Comparison of ENCODE assay signal across 1 cellular context in the genomic region with DNA sequence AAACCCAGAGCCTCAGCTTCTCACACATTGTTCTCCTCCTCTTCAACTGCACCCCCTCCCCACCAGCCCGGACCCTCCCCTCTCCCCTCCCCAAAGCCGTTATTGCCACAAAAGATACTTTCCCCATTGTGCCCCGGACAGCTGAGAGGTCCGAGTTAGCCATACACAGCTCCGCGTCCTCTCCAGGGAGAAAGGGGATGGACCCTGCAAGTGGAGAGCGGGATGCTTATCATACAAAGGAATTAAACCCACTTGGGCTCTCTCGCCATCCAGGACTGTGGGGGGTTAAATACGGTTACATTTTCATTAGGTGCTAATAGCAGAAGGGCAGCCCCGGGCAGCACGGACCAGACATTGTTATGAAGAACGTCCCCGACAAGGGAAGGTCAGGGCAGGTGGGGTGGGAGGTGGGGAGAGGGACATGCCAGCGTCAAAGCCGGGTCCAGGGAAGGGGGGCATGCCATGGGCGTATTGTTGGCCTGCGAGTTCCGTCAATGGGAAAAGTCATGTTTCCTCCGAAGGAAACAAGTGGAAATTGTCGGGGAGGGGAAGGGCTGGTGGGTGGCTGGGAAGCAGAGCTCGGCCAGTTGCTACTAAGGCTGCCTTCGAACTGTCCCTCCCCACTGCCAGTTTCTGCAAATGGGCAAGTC.
TF ChIP-seq lines count a peak whose summit lies in the region.

No MANE protein-coding gene starts in this region.

TF ChIP-seq in neural cell, 6 proteins besides CTCF, POLR2A, EP300 and RAD21:
- TF ChIP-seq, protein P1, sequence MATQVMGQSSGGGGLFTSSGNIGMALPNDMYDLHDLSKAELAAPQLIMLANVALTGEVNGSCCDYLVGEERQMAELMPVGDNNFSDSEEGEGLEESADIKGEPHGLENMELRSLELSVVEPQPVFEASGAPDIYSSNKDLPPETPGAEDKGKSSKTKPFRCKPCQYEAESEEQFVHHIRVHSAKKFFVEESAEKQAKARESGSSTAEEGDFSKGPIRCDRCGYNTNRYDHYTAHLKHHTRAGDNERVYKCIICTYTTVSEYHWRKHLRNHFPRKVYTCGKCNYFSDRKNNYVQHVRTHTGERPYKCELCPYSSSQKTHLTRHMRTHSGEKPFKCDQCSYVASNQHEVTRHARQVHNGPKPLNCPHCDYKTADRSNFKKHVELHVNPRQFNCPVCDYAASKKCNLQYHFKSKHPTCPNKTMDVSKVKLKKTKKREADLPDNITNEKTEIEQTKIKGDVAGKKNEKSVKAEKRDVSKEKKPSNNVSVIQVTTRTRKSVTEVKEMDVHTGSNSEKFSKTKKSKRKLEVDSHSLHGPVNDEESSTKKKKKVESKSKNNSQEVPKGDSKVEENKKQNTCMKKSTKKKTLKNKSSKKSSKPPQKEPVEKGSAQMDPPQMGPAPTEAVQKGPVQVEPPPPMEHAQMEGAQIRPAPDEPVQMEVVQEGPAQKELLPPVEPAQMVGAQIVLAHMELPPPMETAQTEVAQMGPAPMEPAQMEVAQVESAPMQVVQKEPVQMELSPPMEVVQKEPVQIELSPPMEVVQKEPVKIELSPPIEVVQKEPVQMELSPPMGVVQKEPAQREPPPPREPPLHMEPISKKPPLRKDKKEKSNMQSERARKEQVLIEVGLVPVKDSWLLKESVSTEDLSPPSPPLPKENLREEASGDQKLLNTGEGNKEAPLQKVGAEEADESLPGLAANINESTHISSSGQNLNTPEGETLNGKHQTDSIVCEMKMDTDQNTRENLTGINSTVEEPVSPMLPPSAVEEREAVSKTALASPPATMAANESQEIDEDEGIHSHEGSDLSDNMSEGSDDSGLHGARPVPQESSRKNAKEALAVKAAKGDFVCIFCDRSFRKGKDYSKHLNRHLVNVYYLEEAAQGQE (IDR thresholded peaks at IDR 0.05; ENCODE audit: borderline replicate concordance): no peak
- no peak for TF ChIP-seq TAF1 (IDR thresholded peaks at IDR 0.05; ENCODE audit: low read depth)
- no peak for TF ChIP-seq POLR2AphosphoS5 (IDR thresholded peaks at IDR 0.05)
- no peak for TF ChIP-seq SMC3 (conservative IDR thresholded peaks at IDR 0.05; ENCODE audit: poor library complexity)
- TF ChIP-seq EZH2 (IDR thresholded peaks at IDR 0.05; ENCODE audit: borderline replicate concordance, insufficient read depth, low read length, poor library complexity, severe bottlenecking): no peak
- no peak for TF ChIP-seq MXI1 (conservative IDR thresholded peaks at IDR 0.05; ENCODE audit: poor library complexity, severe bottlenecking)
